Comparison of ENCODE assay signal across 25 cellular contexts in genomic region chr1:70403759-70404158, GRCh38.
"Had no signal": no experiment of that assay in that cellular context is flagged by ENCODE, and none has a peak within 500 bp of the region (broad histone marks: within the 10 kb centered on the region; RNA-seq: fewer than 3 reads in every experiment).

No MANE protein-coding gene starts in this region.

- FAIRE-seq: HepG2 had no signal

- H3K4me1 Mint-ChIP-seq: T-helper 17 cell had no signal

- H3K4me3 ChIP-seq: MG63 had no signal

- DNase-seq: IMR-90; Karpas-422; KG1; MG63; NCI-H1092; NCI-H1105 treated with DMSO at 0.1 percent for 48 hours; NCI-H1417 treated with DMSO at 0.1 percent for 48 hours; NCI-H146; NCI-H1694 treated with DMSO at 0.1 percent for 48 hours; NCI-H1930; NCI-H2081; NCI-H345; NCI-H446 treated with DMSO at 0.1 percent for 48 hours; NCI-H510A treated with DMSO at 0.1 percent for 48 hours; NCI-H526; NCI-H748 treated with DMSO at 0.1 percent for 48 hours; NK-92 treated with Interleukin-12 subunit alpha and Interleukin-12 subunit beta, amount 100 ng/mL, for 24 hours; PC-3; SHP77; SK-N-SH; T-helper 1 cell; T-helper 17 cell had no signal

- H3K9ac ChIP-seq: SK-N-SH had no signal

- H3K9me3 ChIP-seq: MG63, SK-N-SH had no signal

- ATAC-seq: HepG2, Panc1, PC-3, T-helper 17 cell had no signal

- H3K4me2 ChIP-seq: SK-N-SH had no signal

- H3K36me3 ChIP-seq: MG63 had no signal

- H3K27ac Mint-ChIP-seq: T-helper 17 cell had no signal

- H3K4me3 Mint-ChIP-seq: T-helper 17 cell had no signal

- H3K27ac ChIP-seq: RWPE1 had no signal

- H3K27me3 ChIP-seq: MG63 had no signal

- H3K9me2 ChIP-seq: SK-N-SH had no signal
